Comparison of ENCODE assay signal across 27 cellular contexts in the genomic region with DNA sequence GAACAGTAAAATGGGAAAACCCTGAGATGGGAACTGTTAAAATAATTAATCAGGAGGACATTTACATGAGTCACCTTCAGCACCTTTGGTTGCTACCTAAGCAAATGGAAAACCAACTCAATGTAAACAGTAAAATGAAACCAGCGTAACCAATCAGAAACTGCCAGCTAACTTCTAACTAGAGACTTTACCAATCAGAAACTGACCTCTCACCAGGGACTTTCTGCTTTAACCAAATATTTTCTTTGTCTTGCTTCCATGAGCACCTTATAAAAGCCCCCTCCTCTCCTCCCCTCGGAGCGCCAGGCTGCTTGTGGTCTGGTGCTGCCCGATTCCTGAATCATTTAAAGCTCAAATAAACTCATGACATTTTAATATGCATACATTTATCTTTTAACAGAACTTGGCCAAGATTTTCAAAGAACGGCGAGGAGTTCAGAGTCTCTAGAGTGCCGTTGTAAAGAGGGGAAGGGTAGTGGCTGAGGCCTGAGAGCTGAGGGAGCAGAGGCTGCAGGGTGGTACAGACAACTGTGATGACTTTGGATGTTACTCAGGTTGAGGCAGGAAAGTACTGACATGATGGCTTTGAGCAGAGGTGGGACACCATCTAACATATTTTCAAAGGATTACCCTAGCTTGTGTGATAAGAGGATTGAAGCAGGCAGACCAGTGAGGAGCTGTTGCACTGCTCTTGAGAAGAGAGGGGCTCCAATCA.
DNase-seq lines count a peak whose midpoint lies in the region; ATAC-seq, FAIRE-seq and TF ChIP-seq lines count a peak whose summit lies in the region.
"Had no signal": no experiment of that assay in that cellular context is flagged by ENCODE, and none has a peak within 500 bp of the region (broad histone marks: within the 10 kb centered on the region; RNA-seq: fewer than 3 reads in every experiment).

No MANE protein-coding gene starts in this region.

- H2BK120ac ChIP-seq in H1 (replicated peaks; ENCODE audit: low read depth, low read length) = no peak overlapping the region

- no peaks in the 10 kb centered on the region for H3K27me3 Mint-ChIP-seq in activated naive CD4-positive, alpha-beta T cell treated with anti-CD3 and anti-CD28 coated beads for 36 hours (ENCODE audit: low read depth)
- H3K27me3 Mint-ChIP-seq: activated naive CD8-positive, alpha-beta T cell treated with anti-CD3 and anti-CD28 coated beads, Interleukin-2, amount 10 ng/mL, durations not matched to agents 7 days and 5 days; brain; natural killer cell treated with Interleukin-12 subunit alpha and Interleukin-12 subunit beta and Interleukin-15 and Interleukin-18, amount 100 ng/mL, for 72 hours had no signal

- H3K23me2 ChIP-seq in H1 (ENCODE audit: low read depth, low read length) = no peaks in the 10 kb centered on the region; the same call in 1 of the 2 replicates

- H3K4me3 Mint-ChIP-seq in activated naive CD4-positive, alpha-beta T cell treated with anti-CD3 and anti-CD28 coated beads for 36 hours = no peak overlapping the region
- H3K4me3 Mint-ChIP-seq in stimulated activated effector memory CD8-positive, alpha-beta T cell treated with anti-CD3 and anti-CD28 coated beads, Interleukin-12 subunit alpha, Interleukin-12 subunit beta, amount 100 ng/mL, for 72 hours = no peak overlapping the region
- H3K4me3 Mint-ChIP-seq: activated naive CD8-positive, alpha-beta T cell treated with anti-CD3 and anti-CD28 coated beads, Interleukin-2, amount 10 ng/mL, durations not matched to agents 7 days and 5 days; brain; immature natural killer cell; natural killer cell treated with Interleukin-12 subunit alpha and Interleukin-12 subunit beta and Interleukin-15 and Interleukin-18, amount 100 ng/mL, for 72 hours had no signal

- H2BK12ac ChIP-seq in H1 (ENCODE audit: low read depth, low read length) = no peak overlapping the region; the same call in 1 of the 2 replicates

- H3K18ac ChIP-seq in H1 (ENCODE audit: extremely low read depth, low read length) = no peak overlapping the region

- peaks cover 0 to 12% of the 10 kb centered on the region in 2 donors for H3K9me3 Mint-ChIP-seq in activated naive CD4-positive, alpha-beta T cell treated with anti-CD3 and anti-CD28 coated beads, Interleukin-2, amount 50 U/mL, for 72 hours
- H3K9me3 Mint-ChIP-seq in activated naive CD4-positive, alpha-beta T cell treated with anti-CD3 and anti-CD28 coated beads for 36 hours = peaks cover 9% of the 10 kb centered on the region
- H3K9me3 Mint-ChIP-seq in stimulated activated effector memory CD8-positive, alpha-beta T cell treated with anti-CD3 and anti-CD28 coated beads, Interleukin-12 subunit alpha, Interleukin-12 subunit beta, amount 100 ng/mL, for 72 hours = no peaks in the 10 kb centered on the region
- H3K9me3 Mint-ChIP-seq: natural killer cell treated with Interleukin-12 subunit alpha and Interleukin-12 subunit beta and Interleukin-15 and Interleukin-18, amount 100 ng/mL, for 72 hours had no signal

- no peak overlapping the region for H3K23ac ChIP-seq in H1 (ENCODE audit: insufficient read length)

- H3K36me3 Mint-ChIP-seq in activated naive CD4-positive, alpha-beta T cell treated with anti-CD3 and anti-CD28 coated beads, Interleukin-2, amount 50 U/mL, for 72 hours = peaks cover 13 to 35% of the 10 kb centered on the region in 2 donors
- peaks cover 7% of the 10 kb centered on the region for H3K36me3 Mint-ChIP-seq in activated naive CD4-positive, alpha-beta T cell treated with anti-CD3 and anti-CD28 coated beads for 36 hours (ENCODE audit: low read depth)
- no peaks in the 10 kb centered on the region for H3K36me3 Mint-ChIP-seq in stimulated activated effector memory CD8-positive, alpha-beta T cell treated with anti-CD3 and anti-CD28 coated beads, Interleukin-12 subunit alpha, Interleukin-12 subunit beta, amount 100 ng/mL, for 72 hours

- peak; percentile 20 to 49 for ATAC-seq in activated naive CD4-positive, alpha-beta T cell treated with anti-CD3 and anti-CD28 coated beads, Interleukin-2, amount 50 U/mL, for 72 hours
- ATAC-seq in PC-3 (no peak), HG03095 (IDR thresholded peaks at IDR 0.05; ENCODE audit: unreplicated experiment) (no peak)
- ATAC-seq in stimulated activated effector memory CD8-positive, alpha-beta T cell treated with anti-CD3 and anti-CD28 coated beads, Interleukin-12 subunit alpha, Interleukin-12 subunit beta, amount 100 ng/mL, for 72 hours = peak; percentile 57
- ATAC-seq: gastrocnemius medialis; left ventricle myocardium superior; natural killer cell treated with Interleukin-12 subunit alpha and Interleukin-12 subunit beta and Interleukin-15 and Interleukin-18, amount 100 ng/mL, for 72 hours; right lobe of liver had no signal

- H2AFZ ChIP-seq in PC-3 (ENCODE audit: low read length) (no peak overlapping the region), H1 (ENCODE audit: low read length) (no peak overlapping the region)
- H2AFZ ChIP-seq: hepatocyte, parathyroid adenoma had no signal

- no peaks in the 10 kb centered on the region for H3K9me2 ChIP-seq in PC-3 (replicated peaks; ENCODE audit: low read length)

- TF ChIP-seq RAD21 in H1 (IDR thresholded peaks at IDR 0.05 in 1 of 2, conservative IDR thresholded peaks at IDR 0.05 in 1 of 2; ENCODE audit: low read depth in 2 of 2, low read length in 2 of 2) = no peak

- intact Hi-C loops in activated naive CD4-positive, alpha-beta T cell treated with anti-CD3 and anti-CD28 coated beads for 36 hours (cut with micrococcal nuclease) = no loop called here
- intact Hi-C loops in PC-3 (cut with micrococcal nuclease) = no loop called here

- peaks cover 6% of the 10 kb centered on the region for H3K9me3 ChIP-seq in PC-3 (ENCODE audit: low read length)
- peaks cover 5 to 9% of the 10 kb centered on the region in 2 experiments; a peak in 2 of 4 replicates for H3K9me3 ChIP-seq in H1 (ENCODE audit: insufficient read depth in 2 of 2, low read depth in 1 of 2, low read length in 1 of 2)
- H3K9me3 ChIP-seq: colonic mucosa, right lobe of liver, thyroid gland had no signal

- no peak overlapping the region for H2AK5ac ChIP-seq in H1 (ENCODE audit: low read depth, low read length)

- H3K4me3 ChIP-seq in PC-3 (ENCODE audit: low read length) = no peak overlapping the region
- H3K4me3 ChIP-seq in H1 (ENCODE audit: extremely low read depth in 1 of 4, insufficient read depth in 2 of 4, low read depth in 3 of 4, low read length in 4 of 4) = no peak overlapping the region
- H3K4me3 ChIP-seq: colonic mucosa, gastrocnemius medialis, hepatocyte, Peyer's patch, right lobe of liver, thyroid gland had no signal

- no peak for TF ChIP-seq EP300 in H1 (IDR thresholded peaks at IDR 0.05; ENCODE audit: borderline replicate concordance in 1 of 2, low read depth in 2 of 2, low read length in 2 of 2)

- CTCF ChIA-PET in activated naive CD4-positive, alpha-beta T cell treated with anti-CD3 and anti-CD28 coated beads for 36 hours (lab: Charles Lee) = interaction anchor here (0.6 to 1.2 kb wide), 4 partner anchors 14 to 1690 kb away, joined by 3 to 5 read pairs (median 4); no protein-coding TSS in a partner anchor
- CTCF ChIA-PET in PC-3 (lab: Charles Lee) (no interaction called here), H1 (lab: Charles Lee; ENCODE audit: partially characterized antibody) (interaction anchor here (0.7 to 1.5 kb wide), 6 partner anchors 20 to 321 kb away, joined by 3 to 6 read pairs (median 3); no protein-coding TSS in a partner anchor)

- H3K27ac Mint-ChIP-seq in activated naive CD4-positive, alpha-beta T cell treated with anti-CD3 and anti-CD28 coated beads, Interleukin-2, amount 50 U/mL, for 72 hours = peak overlapping the region; percentile 9 to 82
- no peak overlapping the region for H3K27ac Mint-ChIP-seq in activated naive CD4-positive, alpha-beta T cell treated with anti-CD3 and anti-CD28 coated beads for 36 hours
- peak overlapping the region; percentile 91 for H3K27ac Mint-ChIP-seq in stimulated activated effector memory CD8-positive, alpha-beta T cell treated with anti-CD3 and anti-CD28 coated beads, Interleukin-12 subunit alpha, Interleukin-12 subunit beta, amount 100 ng/mL, for 72 hours
- H3K27ac Mint-ChIP-seq: activated naive CD8-positive, alpha-beta T cell treated with anti-CD3 and anti-CD28 coated beads, Interleukin-2, amount 10 ng/mL, durations not matched to agents 7 days and 5 days; brain; immature natural killer cell; natural killer cell treated with Interleukin-12 subunit alpha and Interleukin-12 subunit beta and Interleukin-15 and Interleukin-18, amount 100 ng/mL, for 72 hours had no signal

- H2BK5ac ChIP-seq in H1 (ENCODE audit: low read depth, low read length) = no peak overlapping the region

- H4K20me1 ChIP-seq in PC-3 (ENCODE audit: low read length) (no peaks in the 10 kb centered on the region), H1 (replicated peaks in 1 of 2; ENCODE audit: control insufficient read depth in 1 of 2, insufficient read depth in 2 of 2, low read length in 2 of 2) (no peaks in the 10 kb centered on the region)

- H3F3A ChIP-seq in PC-3 (ENCODE audit: low read length, unreplicated experiment) = no peaks in the 10 kb centered on the region

- H3K27ac ChIP-seq in PC-3 (ENCODE audit: low read length) = 0 out of 2 replicates have a peak overlapping the region, but pooled peaks have one; percentile 4
- no peak overlapping the region for H3K27ac ChIP-seq in H1 (ENCODE audit: low read depth, low read length)
- H3K27ac ChIP-seq: colonic mucosa, gastrocnemius medialis, hepatocyte, parathyroid adenoma, Peyer's patch, right lobe of liver, thyroid gland had no signal

- no peaks in the 10 kb centered on the region for H3K79me1 ChIP-seq in H1 (ENCODE audit: low read depth, low read length)

- BruUV-seq in PC-3 (replicated peaks; lab: Mats Ljungman, UMichigan) = no TSS peak

- peaks cover 6% of the 10 kb centered on the region for H3K4me1 Mint-ChIP-seq in activated naive CD4-positive, alpha-beta T cell treated with anti-CD3 and anti-CD28 coated beads for 36 hours (ENCODE audit: low read depth)
- peaks cover 26% of the 10 kb centered on the region for H3K4me1 Mint-ChIP-seq in stimulated activated effector memory CD8-positive, alpha-beta T cell treated with anti-CD3 and anti-CD28 coated beads, Interleukin-12 subunit alpha, Interleukin-12 subunit beta, amount 100 ng/mL, for 72 hours

- TF ChIP-seq CTCF in PC-3 (conservative IDR thresholded peaks at IDR 0.05; ENCODE audit: low read depth, low read length) (no peak), H1 (IDR thresholded peaks at IDR 0.05; ENCODE audit: control extremely low read depth in 1 of 3, insufficient read depth in 1 of 3, low read depth in 1 of 3, low read length in 3 of 3) (no peak)

- H3K27me3 ChIP-seq in PC-3 (ENCODE audit: low read length) (no peaks in the 10 kb centered on the region), H1 (replicated peaks in 1 of 4; ENCODE audit: control insufficient read depth in 3 of 4, extremely low read depth in 1 of 4, insufficient read depth in 3 of 4, low read length in 3 of 4) (no peaks in the 10 kb centered on the region)
- H3K27me3 ChIP-seq: colonic mucosa, gastrocnemius medialis, hepatocyte, Peyer's patch, right lobe of liver, thyroid gland had no signal

- H3K4me2 ChIP-seq in PC-3 (ENCODE audit: low read length) (no peak overlapping the region), H1 (ENCODE audit: insufficient read depth in 1 of 2, low read depth in 2 of 2, low read length in 2 of 2) (no peak overlapping the region)
- H3K4me2 ChIP-seq: hepatocyte had no signal

- H3K36me3 ChIP-seq in PC-3 (ENCODE audit: low read depth, low read length) = no peaks in the 10 kb centered on the region
- no peaks in the 10 kb centered on the region for H3K36me3 ChIP-seq in H1 (ENCODE audit: control insufficient read depth in 2 of 4, insufficient read depth in 4 of 4, low read length in 3 of 4)
- H3K36me3 ChIP-seq: colonic mucosa, Peyer's patch, right lobe of liver, thyroid gland had no signal

- TF ChIP-seq POLR2A in H1 (IDR thresholded peaks at IDR 0.05; ENCODE audit: control extremely low read depth in 1 of 2, low read depth in 2 of 2, low read length in 2 of 2) = no peak

- no peak for FAIRE-seq in H1 (lab: Jason Lieb, UNC)
- FAIRE-seq: D721Med had no signal

- H3K56ac ChIP-seq in H1 (replicated peaks; ENCODE audit: insufficient read length, low read depth, low read length) = no peak overlapping the region

- H3K4ac ChIP-seq in H1 (replicated peaks; ENCODE audit: insufficient read length, low read depth, low read length) = no peak overlapping the region

- H2BK20ac ChIP-seq in H1 (ENCODE audit: low read length) = no peak overlapping the region

- no peak overlapping the region for H3K14ac ChIP-seq in H1 (ENCODE audit: insufficient read length)

- DNase-seq in activated naive CD4-positive, alpha-beta T cell treated with anti-CD3 and anti-CD28 coated beads, Interleukin-2, amount 50 U/mL, for 72 hours (ENCODE audit: low spot score in 2 of 2) = no peak
- no peak for DNase-seq in activated naive CD4-positive, alpha-beta T cell treated with anti-CD3 and anti-CD28 coated beads for 36 hours
- DNase-seq in PC-3 = peak; percentile 36
- DNase-seq in H1 (ENCODE audit: low read depth in 1 of 2, low spot score in 2 of 2) = no peak
- DNase-seq in stimulated activated effector memory CD8-positive, alpha-beta T cell treated with anti-CD3 and anti-CD28 coated beads, Interleukin-12 subunit alpha, Interleukin-12 subunit beta, amount 100 ng/mL, for 72 hours (ENCODE audit: low spot score in 2 of 2) = no peak
- no peak for DNase-seq in DMS79 treated with DMSO at 0.1 percent for 48 hours (lab: John Stamatoyannopoulos, UW)
- DNase-seq in occipital lobe (lab: John Stamatoyannopoulos, UW) = no peak
- DNase-seq: activated CD4-positive, CD25-positive, alpha-beta regulatory T cell; activated naive CD8-positive, alpha-beta T cell treated with anti-CD3 and anti-CD28 coated beads, Interleukin-2, amount 10 ng/mL, durations not matched to agents 7 days and 5 days; C1 segment of cervical spinal cord; colonic mucosa; effector memory CD4-positive, alpha-beta T cell; gastrocnemius medialis; immature natural killer cell; left ventricle myocardium superior; Peyer's patch; right lobe of liver; stimulated activated CD4-positive, alpha-beta T cell treated with anti-CD3 and anti-CD28 coated beads, Interleukin-12 subunit alpha, Interleukin-12 subunit beta, amount 100 ng/mL, for 4 hours; stimulated activated CD4-positive, alpha-beta T cell treated with anti-CD3 and anti-CD28 coated beads, Interleukin-4, amount 100 ng/mL, for 24 hours; stimulated activated naive CD4-positive, alpha-beta T cell treated with Interleukin-2 at 50 U/mL for 16 hours; thyroid gland had no signal

- no peak overlapping the region for H4K91ac ChIP-seq in H1 (replicated peaks; ENCODE audit: insufficient read length, low read length)

- H3K4me1 ChIP-seq in PC-3 (ENCODE audit: insufficient read depth, low read length) (peaks cover 6% of the 10 kb centered on the region; the same call in 1 of the 2 replicates), H1 (replicated peaks in 1 of 4; ENCODE audit: control insufficient read depth in 3 of 4, insufficient read depth in 4 of 4, low read length in 3 of 4) (no peaks in the 10 kb centered on the region)
- H3K4me1 ChIP-seq: colonic mucosa, parathyroid adenoma, Peyer's patch, right lobe of liver, thyroid gland had no signal

- peak overlapping the region; percentile 47; the same call in 1 of the 2 replicates for H2BK15ac ChIP-seq in H1 (ENCODE audit: low read length)

- H3K9ac ChIP-seq in PC-3 (ENCODE audit: low read length) = no peak overlapping the region
- H3K9ac ChIP-seq in H1 (replicated peaks in 1 of 4; ENCODE audit: extremely low read depth in 1 of 4, low read depth in 3 of 4, low read length in 3 of 4) = no peak overlapping the region
- H3K9ac ChIP-seq: parathyroid adenoma had no signal

- no peak overlapping the region for H4K8ac ChIP-seq in H1 (ENCODE audit: extremely low read depth, insufficient read depth, low read length)

- H3K79me2 ChIP-seq in PC-3 (ENCODE audit: low read length) = no peaks in the 10 kb centered on the region
- no peaks in the 10 kb centered on the region for H3K79me2 ChIP-seq in H1 (ENCODE audit: control insufficient read depth in 1 of 2, insufficient read depth in 2 of 2, low read length in 2 of 2)
- H3K79me2 ChIP-seq: hepatocyte, parathyroid adenoma had no signal

- POLR2A ChIA-PET in PC-3 (lab: Charles Lee; ENCODE audit: unreplicated experiment) (no interaction called here), H1 (lab: Charles Lee; ENCODE audit: partially characterized antibody) (interaction anchor here (0.6 kb wide), 1 partner anchor 101 kb away, joined by 3 read pairs; no protein-coding TSS in a partner anchor)

- no peak overlapping the region for H4K5ac ChIP-seq in H1 (ENCODE audit: insufficient read length, low read depth, low read length)

- WGBS in H1 (ENCODE audit: extremely low coverage in 1 of 2, insufficient coverage in 1 of 2, insufficient read length in 1 of 2, insufficient replicate concordance in 2 of 2, low coverage in 1 of 2, low lambda C conversion rate in 2 of 2, missing lambda C conversion rate in 1 of 2), 2 experiments = 96% methylated on average over 7 of the region's 7 CpGs; no CpG with 5 or more reads in 1 of the 2 experiments

Comparison
In these comparisons a context has a peak if more than half of its experiments do, and no peak if none do; other contexts are left out.
1. ATAC-seq: peak in activated naive CD4-positive, alpha-beta T cell treated with anti-CD3 and anti-CD28 coated beads, Interleukin-2, amount 50 U/mL, for 72 hours (2 of 2) and stimulated activated effector memory CD8-positive, alpha-beta T cell treated with anti-CD3 and anti-CD28 coated beads, Interleukin-12 subunit alpha, Interleukin-12 subunit beta, amount 100 ng/mL, for 72 hours (single experiment); none in PC-3 (single experiment) and HG03095 (single experiment).